In the genomic region with DNA sequence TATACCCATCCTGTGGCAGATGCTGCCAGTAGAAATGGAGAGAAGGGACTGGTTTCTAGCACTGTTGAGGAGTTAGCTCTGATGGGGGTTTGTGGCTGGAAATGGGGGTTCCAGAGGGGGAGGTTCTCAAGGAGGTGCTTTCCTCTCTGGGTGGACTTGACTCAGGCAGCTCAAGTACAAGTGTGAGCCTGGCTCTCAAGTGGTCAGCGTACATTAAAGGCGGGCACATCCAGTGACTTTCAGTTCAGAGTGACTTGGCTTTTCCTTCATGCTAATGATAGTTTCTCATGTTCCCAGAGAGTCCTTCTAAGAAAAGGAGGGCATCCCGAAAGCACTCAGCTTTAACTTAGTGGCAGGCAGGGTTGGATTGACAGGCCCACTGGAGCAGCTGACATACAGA, we compare ENCODE assay signal across 21 cellular contexts. TPM values are rescaled to one million over a fixed set of nuclear protein-coding genes. Genes with fewer than 3 reads are reported as not detected.
DNase-seq lines count a peak whose midpoint lies in the region; ATAC-seq and TF ChIP-seq lines count a peak whose summit lies in the region.
"Had no signal": no experiment of that assay in that cellular context is flagged by ENCODE, and none has a peak within 500 bp of the region (broad histone marks: within the 10 kb centered on the region; RNA-seq: fewer than 3 reads in every experiment).

No MANE protein-coding gene starts in this region.

- H3K27me3 Mint-ChIP-seq in CD8-positive, alpha-beta T cell (ENCODE audit: low read depth) = no peaks in the 10 kb centered on the region
- no peaks in the 10 kb centered on the region for H3K27me3 Mint-ChIP-seq in activated CD8-positive, alpha-beta T cell treated with anti-CD3 and anti-CD28 coated beads, Interleukin-2, amount 10 ng/mL, durations not matched to agents 7 days and 5 days (ENCODE audit: low read depth)
- H3K27me3 Mint-ChIP-seq in dendritic cell treated with granulocyte-macrophage colony-stimulating factor and Interleukin-4, amounts not matched to agents 40 ng/mL and 50 ng/mL, for 4 days = no peaks in the 10 kb centered on the region

- CTCF ChIA-PET in CD8-positive, alpha-beta T cell (lab: Charles Lee) = interaction anchor here (0.6 kb wide), 1 partner anchor 99 kb away, joined by 3 read pairs; no protein-coding TSS in a partner anchor
- CTCF ChIA-PET in activated CD8-positive, alpha-beta T cell treated with anti-CD3 and anti-CD28 coated beads, Interleukin-2, amount 10 ng/mL, durations not matched to agents 7 days and 5 days (lab: Charles Lee) = interaction anchor here (0.9 to 2.5 kb wide), 2 partner anchors 16 to 67 kb away, joined by 4 to 8 read pairs; no protein-coding TSS in a partner anchor

- peaks cover 98% of the 10 kb centered on the region for H3K36me3 Mint-ChIP-seq in CD8-positive, alpha-beta T cell
- H3K36me3 Mint-ChIP-seq in activated CD8-positive, alpha-beta T cell treated with anti-CD3 and anti-CD28 coated beads, Interleukin-2, amount 10 ng/mL, durations not matched to agents 7 days and 5 days (ENCODE audit: low read depth) = peaks cover 31% of the 10 kb centered on the region
- H3K36me3 Mint-ChIP-seq in dendritic cell treated with granulocyte-macrophage colony-stimulating factor and Interleukin-4, amounts not matched to agents 40 ng/mL and 50 ng/mL, for 4 days (ENCODE audit: low read depth) = peaks cover 98% of the 10 kb centered on the region

- POLR2A ChIA-PET in CD8-positive, alpha-beta T cell (lab: Charles Lee) = no interaction called here
- POLR2A ChIA-PET in activated CD8-positive, alpha-beta T cell treated with anti-CD3 and anti-CD28 coated beads, Interleukin-2, amount 10 ng/mL, durations not matched to agents 7 days and 5 days (lab: Charles Lee) = interaction anchor here (0.6 kb wide), 1 partner anchor 15 kb away, joined by 3 read pairs; no protein-coding TSS in a partner anchor

- WGBS in prostate gland = 87% methylated on average over 3 of the region's 3 CpGs

- no peaks in the 10 kb centered on the region for H3K9me3 ChIP-seq in CD8-positive, alpha-beta T cell (ENCODE audit: low read length)
- no peaks in the 10 kb centered on the region for H3K9me3 ChIP-seq in prostate gland
- H3K9me3 ChIP-seq: SK-N-SH had no signal

- H3K4me3 ChIP-seq in CD8-positive, alpha-beta T cell (ENCODE audit: low read depth, low read length) = no peak overlapping the region
- H3K4me3 ChIP-seq in prostate gland = no peak overlapping the region

- H3K36me3 ChIP-seq in CD8-positive, alpha-beta T cell (ENCODE audit: insufficient read depth, low read length) = peaks cover 60% of the 10 kb centered on the region
- peaks cover 11 to 22% of the 10 kb centered on the region in 2 donors for H3K36me3 ChIP-seq in prostate gland

- ATAC-seq in CD8-positive, alpha-beta T cell = no peak
- ATAC-seq in activated CD8-positive, alpha-beta T cell treated with anti-CD3 and anti-CD28 coated beads, Interleukin-2, amount 10 ng/mL, durations not matched to agents 7 days and 5 days = no peak
- ATAC-seq in HG02588 (IDR thresholded peaks at IDR 0.05; ENCODE audit: unreplicated experiment) (no peak), HG03460 (IDR thresholded peaks at IDR 0.05; ENCODE audit: unreplicated experiment) (no peak)

- H3K27ac Mint-ChIP-seq in CD8-positive, alpha-beta T cell = peak overlapping the region; percentile 14
- peak overlapping the region; percentile 60 for H3K27ac Mint-ChIP-seq in activated CD8-positive, alpha-beta T cell treated with anti-CD3 and anti-CD28 coated beads, Interleukin-2, amount 10 ng/mL, durations not matched to agents 7 days and 5 days
- H3K27ac Mint-ChIP-seq in dendritic cell treated with granulocyte-macrophage colony-stimulating factor and Interleukin-4, amounts not matched to agents 40 ng/mL and 50 ng/mL, for 4 days = peak overlapping the region; percentile 78

- DNase-seq in CD8-positive, alpha-beta T cell = no peak
- DNase-seq in activated CD8-positive, alpha-beta T cell treated with anti-CD3 and anti-CD28 coated beads, Interleukin-2, amount 10 ng/mL, durations not matched to agents 7 days and 5 days = no peak
- DNase-seq in prostate gland (ENCODE audit: low spot score) = no peak
- no peak for DNase-seq in central memory CD4-positive, alpha-beta T cell
- no peak for DNase-seq in MV-4-11 (lab: John Stamatoyannopoulos, UW)
- DNase-seq: GF-D8; H7; KG1; NCI-H1105; NCI-H146; NCI-H2029 treated with DMSO at 0.1 percent for 48 hours; NCI-H226; NCI-H510A treated with DMSO at 0.1 percent for 48 hours; NCI-H774; NK-92 treated with Interleukin-12 subunit alpha and Interleukin-12 subunit beta, amount 100 ng/mL, for 24 hours; SIG-M5; SK-N-SH had no signal

- TF ChIP-seq CTCF in CD8-positive, alpha-beta T cell (IDR thresholded peaks at IDR 0.05) = no peak
- no peak for TF ChIP-seq CTCF in prostate gland (IDR thresholded peaks at IDR 0.05)

- H3K4me3 Mint-ChIP-seq in CD8-positive, alpha-beta T cell = no peak overlapping the region
- no peak overlapping the region for H3K4me3 Mint-ChIP-seq in activated CD8-positive, alpha-beta T cell treated with anti-CD3 and anti-CD28 coated beads, Interleukin-2, amount 10 ng/mL, durations not matched to agents 7 days and 5 days
- H3K4me3 Mint-ChIP-seq in dendritic cell treated with granulocyte-macrophage colony-stimulating factor and Interleukin-4, amounts not matched to agents 40 ng/mL and 50 ng/mL, for 4 days = no peak overlapping the region

- no peak overlapping the region for H3K27ac ChIP-seq in CD8-positive, alpha-beta T cell (ENCODE audit: low read depth, low read length)
- peak overlapping the region; percentile 7 to 75 for H3K27ac ChIP-seq in prostate gland
- H3K27ac ChIP-seq: RWPE1 had no signal

- H3K4me1 ChIP-seq in CD8-positive, alpha-beta T cell (ENCODE audit: insufficient read depth, low read length) = no peaks in the 10 kb centered on the region
- H3K4me1 ChIP-seq in prostate gland (replicated peaks) = peaks cover 16% of the 10 kb centered on the region

- no peaks in the 10 kb centered on the region for H3K27me3 ChIP-seq in CD8-positive, alpha-beta T cell (ENCODE audit: insufficient read depth, low read length)
- no peaks in the 10 kb centered on the region for H3K27me3 ChIP-seq in prostate gland (replicated peaks; ENCODE audit: insufficient read depth)

- intact Hi-C loops in CD8-positive, alpha-beta T cell (cut with DNase I, micrococcal nuclease) = no loop called here
- intact Hi-C loops in dendritic cell treated with granulocyte-macrophage colony-stimulating factor and Interleukin-4, amounts not matched to agents 40 ng/mL and 50 ng/mL, for 4 days (cut with micrococcal nuclease) = no loop called here
- intact Hi-C loops in prostate gland (cut with DNase I) = no loop called here

- H3K4me1 Mint-ChIP-seq in CD8-positive, alpha-beta T cell (ENCODE audit: low read depth) = no peaks in the 10 kb centered on the region
- H3K4me1 Mint-ChIP-seq in activated CD8-positive, alpha-beta T cell treated with anti-CD3 and anti-CD28 coated beads, Interleukin-2, amount 10 ng/mL, durations not matched to agents 7 days and 5 days (ENCODE audit: low read depth) = no peaks in the 10 kb centered on the region
- H3K4me1 Mint-ChIP-seq in dendritic cell treated with granulocyte-macrophage colony-stimulating factor and Interleukin-4, amounts not matched to agents 40 ng/mL and 50 ng/mL, for 4 days (ENCODE audit: low read depth) = peaks cover 43% of the 10 kb centered on the region

- no peak for TF ChIP-seq POLR2A in prostate gland (IDR thresholded peaks at IDR 0.05)

- no peaks in the 10 kb centered on the region for H3K9me3 Mint-ChIP-seq in CD8-positive, alpha-beta T cell
- no peaks in the 10 kb centered on the region for H3K9me3 Mint-ChIP-seq in activated CD8-positive, alpha-beta T cell treated with anti-CD3 and anti-CD28 coated beads, Interleukin-2, amount 10 ng/mL, durations not matched to agents 7 days and 5 days (ENCODE audit: insufficient read depth)
- no peaks in the 10 kb centered on the region for H3K9me3 Mint-ChIP-seq in dendritic cell treated with granulocyte-macrophage colony-stimulating factor and Interleukin-4, amounts not matched to agents 40 ng/mL and 50 ng/mL, for 4 days

RNA-seq across cellular contexts. Expression of gene HORMAD2, which starts 58.9 kb away (rescaled TPM):
- not detected for total RNA-seq in CD8-positive, alpha-beta T cell
- not detected for total RNA-seq in activated CD8-positive, alpha-beta T cell treated with anti-CD3 and anti-CD28 coated beads, Interleukin-2, amount 10 ng/mL, durations not matched to agents 7 days and 5 days
- total RNA-seq in prostate gland = 1 to 10 TPM in 1 of 2 donors, not detected in 1; 6.9 TPM
- total RNA-seq: H7 had no signal

Comparison
In these comparisons a context has a peak if more than half of its experiments do, and no peak if none do; other contexts are left out.
1. H3K27ac Mint-ChIP-seq: peak in every context shown above with its lines; median percentile 78 in dendritic cell treated with granulocyte-macrophage colony-stimulating factor and Interleukin-4, amounts not matched to agents 40 ng/mL and 50 ng/mL, for 4 days; 60 in activated CD8-positive, alpha-beta T cell treated with anti-CD3 and anti-CD28 coated beads, Interleukin-2, amount 10 ng/mL, durations not matched to agents 7 days and 5 days; 14 in CD8-positive, alpha-beta T cell.